8 cellular contexts compared by ENCODE assay signal in the genomic region with DNA sequence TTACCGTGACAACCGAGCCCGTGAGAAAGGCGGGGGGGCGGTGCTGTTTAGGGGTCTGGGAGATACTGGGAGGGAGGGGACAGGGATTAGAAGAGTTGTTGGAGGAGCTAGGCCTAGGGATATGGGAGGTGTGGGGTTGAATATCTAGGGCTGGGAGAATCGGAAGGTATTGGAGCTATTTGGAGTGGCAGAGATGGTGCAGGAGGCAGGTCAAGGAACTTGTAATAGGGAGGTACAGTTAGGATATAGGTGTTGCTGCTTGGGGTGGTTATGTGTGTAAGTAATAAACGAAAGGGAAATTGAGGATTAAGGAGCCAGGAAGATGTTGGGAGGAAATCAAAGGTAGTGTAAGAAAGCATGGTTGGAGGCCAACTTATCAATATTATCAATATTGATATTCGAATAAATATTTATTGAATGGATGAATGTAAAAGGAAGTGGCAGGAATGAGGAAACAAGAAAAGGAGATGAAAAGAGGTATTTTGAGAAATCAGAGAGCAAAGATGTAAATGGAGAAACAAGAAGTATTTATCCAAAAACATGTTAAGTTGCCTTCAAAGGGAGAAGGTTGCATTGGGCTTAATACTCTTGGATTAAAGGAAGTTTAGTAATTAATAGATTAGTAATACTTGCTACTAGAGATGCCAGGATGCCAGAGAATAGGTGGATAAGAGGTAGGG. TPM values are rescaled to one million over a fixed set of nuclear protein-coding genes. Genes with fewer than 3 reads are reported as not detected.
A peak's percentile ranks its signal among the peaks of the same experiment; 100 is the strongest.
DNase-seq lines count a peak whose midpoint lies in the region; ATAC-seq, FAIRE-seq and TF ChIP-seq lines count a peak whose summit lies in the region.

No MANE protein-coding gene starts in this region.

- H3K79me2 ChIP-seq in keratinocyte (ENCODE audit: control insufficient read depth, insufficient read depth, low read length), result peaks cover 24% of the 10 kb centered on the region

- no peak for ATAC-seq in activated naive CD8-positive, alpha-beta T cell treated with anti-CD3 and anti-CD28 coated beads, Interleukin-2, amount 50 U/mL, for 24 hours
- no peak for ATAC-seq in thoracic aorta (ENCODE audit: insufficient number of reproducible peaks, low FRiP score, low read depth)
- no peak for ATAC-seq in GM19328 (IDR thresholded peaks at IDR 0.05; ENCODE audit: unreplicated experiment)

- dilution Hi-C loops in keratinocyte (cut with MboI; ENCODE audit: extremely low pct_ligation_motif_present, low sequenced_read_pairs), result no loop called here

- peak overlapping the region; percentile 99 for H3K27ac Mint-ChIP-seq in activated CD4-positive, alpha-beta T cell treated with anti-CD3 and anti-CD28 coated beads, Interleukin-2, amount 10 ng/mL, durations not matched to agents 24 days and 14 days
- H3K27ac Mint-ChIP-seq in activated naive CD8-positive, alpha-beta T cell treated with anti-CD3 and anti-CD28 coated beads, Interleukin-2, amount 50 U/mL, for 24 hours, result peak overlapping the region; percentile 94

- TF ChIP-seq CTCF in keratinocyte (optimal IDR thresholded peaks at IDR 0.05 in 1 of 3, IDR thresholded peaks at IDR 0.05 in 1 of 3, conservative IDR thresholded peaks at IDR 0.05 in 1 of 3; ENCODE audit: extremely low read depth in 1 of 3, insufficient read depth in 2 of 3, low read length in 3 of 3), result no peak
- TF ChIP-seq CTCF in thoracic aorta (IDR thresholded peaks at IDR 0.05), result no peak

- H3K4me2 ChIP-seq in keratinocyte (ENCODE audit: control insufficient read depth, extremely low read depth, insufficient read depth, low read depth, low read length), result peak overlapping the region; percentile 100

- peak overlapping the region; percentile 95 for H3K27ac ChIP-seq in keratinocyte (ENCODE audit: control insufficient read depth, insufficient read depth, low read length)
- H3K27ac ChIP-seq in thoracic aorta, result peak overlapping the region; percentile 71 to 89

- no peaks in the 10 kb centered on the region for H3K9me3 ChIP-seq in keratinocyte (ENCODE audit: control insufficient read depth, low read depth, low read length)
- H3K9me3 ChIP-seq in thoracic aorta, result no peaks in the 10 kb centered on the region

- no peak for DNase-seq in activated CD4-positive, alpha-beta T cell treated with anti-CD3 and anti-CD28 coated beads, Interleukin-2, amount 10 ng/mL, durations not matched to agents 24 days and 14 days
- DNase-seq in activated CD4-positive, alpha-beta T cell treated with anti-CD3 and anti-CD28 coated beads for 48 hours, result no peak
- DNase-seq in activated naive CD8-positive, alpha-beta T cell treated with anti-CD3 and anti-CD28 coated beads, Interleukin-2, amount 50 U/mL, for 24 hours, result no peak
- DNase-seq in keratinocyte (ENCODE audit: low read depth, low spot score), result no peak
- DNase-seq in thoracic aorta (ENCODE audit: low spot score), result peak; percentile 68
- no peak for DNase-seq in EL
- no peak for DNase-seq in NK-92 (lab: John Stamatoyannopoulos, UW; ENCODE audit: unreplicated experiment)

- H3K36me3 ChIP-seq in keratinocyte (ENCODE audit: control insufficient read depth in 2 of 2, extremely low read depth in 1 of 2, insufficient read depth in 2 of 2, low read length in 2 of 2) (peaks cover 6 to 9% of the 10 kb centered on the region in 2 experiments), thoracic aorta (peaks cover 19% of the 10 kb centered on the region)

- H3K27me3 ChIP-seq in keratinocyte (ENCODE audit: control insufficient read depth, extremely low read depth, insufficient read depth, low read length) (no peaks in the 10 kb centered on the region), thoracic aorta (replicated peaks; ENCODE audit: insufficient read depth) (no peaks in the 10 kb centered on the region)

- peaks cover 45% of the 10 kb centered on the region for H3K4me1 Mint-ChIP-seq in activated CD4-positive, alpha-beta T cell treated with anti-CD3 and anti-CD28 coated beads, Interleukin-2, amount 10 ng/mL, durations not matched to agents 24 days and 14 days
- H3K4me1 Mint-ChIP-seq in activated naive CD8-positive, alpha-beta T cell treated with anti-CD3 and anti-CD28 coated beads, Interleukin-2, amount 50 U/mL, for 24 hours, result peaks cover 51% of the 10 kb centered on the region

- no peaks in the 10 kb centered on the region for H3K9me3 Mint-ChIP-seq in activated CD4-positive, alpha-beta T cell treated with anti-CD3 and anti-CD28 coated beads, Interleukin-2, amount 10 ng/mL, durations not matched to agents 24 days and 14 days
- H3K9me3 Mint-ChIP-seq in activated naive CD8-positive, alpha-beta T cell treated with anti-CD3 and anti-CD28 coated beads, Interleukin-2, amount 50 U/mL, for 24 hours, result peaks cover 7% of the 10 kb centered on the region

- H3K9ac ChIP-seq in keratinocyte (ENCODE audit: control insufficient read depth, extremely low read depth, insufficient read depth, low read length), result peak overlapping the region; percentile 93

- peaks cover 63% of the 10 kb centered on the region for H3K36me3 Mint-ChIP-seq in activated CD4-positive, alpha-beta T cell treated with anti-CD3 and anti-CD28 coated beads, Interleukin-2, amount 10 ng/mL, durations not matched to agents 24 days and 14 days (ENCODE audit: low read depth)
- peaks cover 47% of the 10 kb centered on the region for H3K36me3 Mint-ChIP-seq in activated naive CD8-positive, alpha-beta T cell treated with anti-CD3 and anti-CD28 coated beads, Interleukin-2, amount 50 U/mL, for 24 hours (ENCODE audit: low read depth)

- peaks cover 24% of the 10 kb centered on the region for H3K27me3 Mint-ChIP-seq in activated CD4-positive, alpha-beta T cell treated with anti-CD3 and anti-CD28 coated beads, Interleukin-2, amount 10 ng/mL, durations not matched to agents 24 days and 14 days
- H3K27me3 Mint-ChIP-seq in activated naive CD8-positive, alpha-beta T cell treated with anti-CD3 and anti-CD28 coated beads, Interleukin-2, amount 50 U/mL, for 24 hours, result peaks cover 21% of the 10 kb centered on the region

- H3K4me1 ChIP-seq in keratinocyte (ENCODE audit: control insufficient read depth, extremely low read depth, insufficient read depth, low read length), result peaks cover 21% of the 10 kb centered on the region
- H3K4me1 ChIP-seq in thoracic aorta (ENCODE audit: control insufficient read depth in 1 of 2, low read depth in 2 of 2), result peaks cover 6 to 26% of the 10 kb centered on the region in 2 donors

- H3K9me1 ChIP-seq in keratinocyte (ENCODE audit: control insufficient read depth, extremely low read depth, insufficient read depth, low read length), result no peaks in the 10 kb centered on the region

- intact Hi-C loops in activated CD4-positive, alpha-beta T cell treated with anti-CD3 and anti-CD28 coated beads, Interleukin-2, amount 10 ng/mL, durations not matched to agents 24 days and 14 days (cut with micrococcal nuclease), result loop anchor here (1.0 to 10.0 kb wide), 7 partner anchors 35 to 547 kb away; a partner anchor contains a TSS

- no peak for FAIRE-seq in keratinocyte (lab: Jason Lieb, UNC)

- H4K20me1 ChIP-seq in keratinocyte (ENCODE audit: control insufficient read depth, extremely low read depth, insufficient read depth, low read length), result no peaks in the 10 kb centered on the region

- peak overlapping the region; percentile 93 for H3K4me3 Mint-ChIP-seq in activated CD4-positive, alpha-beta T cell treated with anti-CD3 and anti-CD28 coated beads, Interleukin-2, amount 10 ng/mL, durations not matched to agents 24 days and 14 days
- H3K4me3 Mint-ChIP-seq in activated naive CD8-positive, alpha-beta T cell treated with anti-CD3 and anti-CD28 coated beads, Interleukin-2, amount 50 U/mL, for 24 hours, result peak overlapping the region; percentile 95

- H3K4me3 ChIP-seq in keratinocyte (ENCODE audit: control insufficient read depth in 2 of 3, extremely low read depth in 1 of 3, insufficient read depth in 2 of 3, low read depth in 1 of 3, low read length in 3 of 3) (peak overlapping the region; percentile 84 to 98 (median 97)), thoracic aorta (peak overlapping the region; percentile 83)

- peak overlapping the region; percentile 99 for H2AFZ ChIP-seq in keratinocyte (ENCODE audit: control insufficient read depth, low read length)

RNA-seq across cellular contexts. Expression of a gene that starts 0.6 kb away (rescaled TPM):
- 60.9 and 61.1 TPM in 2 replicates for total RNA-seq in activated CD4-positive, alpha-beta T cell treated with anti-CD3 and anti-CD28 coated beads, Interleukin-2, amount 10 ng/mL, durations not matched to agents 24 days and 14 days
- 51.5 to 58.0 TPM (median 54.9 TPM) in 3 replicates for polyA plus RNA-seq in keratinocyte
- 16.2 TPM for polyA plus RNA-seq in keratinocyte (2011; ENCODE audit: low read depth)
- 49.3 and 77.1 TPM in 2 replicates for polyA plus RNA-seq in keratinocyte (2011; cell fraction: cytosol; rRNA removed)
- polyA plus RNA-seq in keratinocyte (2011; cell fraction: nucleus; rRNA removed), result 30.4 and 30.8 TPM in 2 replicates
- 36.9 and 42.5 TPM in 2 replicates for polyA plus RNA-seq in keratinocyte (2012; ENCODE audit: low replicate concordance)
- polyA minus RNA-seq in keratinocyte, result 30.0 to 39.5 TPM (median 37.5 TPM) in 3 replicates
- polyA minus RNA-seq in keratinocyte (2011; cell fraction: cytosol; rRNA and poly(A)+ RNA removed), result 26.7 TPM
- polyA minus RNA-seq in keratinocyte (2011; cell fraction: nucleus; rRNA and poly(A)+ RNA removed), result 4.2 and 9.7 TPM in 2 replicates
- 10 to 100 TPM; 25.2 to 45.5 TPM for total RNA-seq in thoracic aorta

RNA-seq across cellular contexts. Expression of a gene that starts 6.5 kb away (rescaled TPM):
- total RNA-seq in activated CD4-positive, alpha-beta T cell treated with anti-CD3 and anti-CD28 coated beads, Interleukin-2, amount 10 ng/mL, durations not matched to agents 24 days and 14 days, result 85.6 and 87.0 TPM in 2 replicates
- 27.9 to 28.8 TPM (median 28.7 TPM) in 3 replicates for polyA plus RNA-seq in keratinocyte
- polyA plus RNA-seq in keratinocyte (2011; ENCODE audit: low read depth), result 13.7 TPM
- polyA plus RNA-seq in keratinocyte (2011; cell fraction: cytosol; rRNA removed), result 20.3 and 21.4 TPM in 2 replicates
- 18.0 and 19.3 TPM in 2 replicates for polyA plus RNA-seq in keratinocyte (2011; cell fraction: nucleus; rRNA removed)
- polyA plus RNA-seq in keratinocyte (2012; ENCODE audit: low replicate concordance), result 28.2 and 36.9 TPM in 2 replicates
- 12.7 to 21.2 TPM (median 15.1 TPM) in 3 replicates for polyA minus RNA-seq in keratinocyte
- polyA minus RNA-seq in keratinocyte (2011; cell fraction: cytosol; rRNA and poly(A)+ RNA removed), result 8.4 TPM
- 2.8 and 3.4 TPM in 2 replicates for polyA minus RNA-seq in keratinocyte (2011; cell fraction: nucleus; rRNA and poly(A)+ RNA removed)
- total RNA-seq in thoracic aorta, result 10 to 100 TPM; 11.2 to 19.1 TPM

RNA-seq across cellular contexts. Expression of a gene that starts 8.0 kb away (rescaled TPM):
- total RNA-seq in activated CD4-positive, alpha-beta T cell treated with anti-CD3 and anti-CD28 coated beads, Interleukin-2, amount 10 ng/mL, durations not matched to agents 24 days and 14 days, result not detected in 2 replicates
- 2.8 to 4.4 TPM (median 4.2 TPM) in 3 replicates for polyA plus RNA-seq in keratinocyte
- 18.5 TPM for polyA plus RNA-seq in keratinocyte (2011; ENCODE audit: low read depth)
- polyA plus RNA-seq in keratinocyte (2011; cell fraction: cytosol; rRNA removed), result 2.7 and 3.5 TPM in 2 replicates
- polyA plus RNA-seq in keratinocyte (2011; cell fraction: nucleus; rRNA removed), result 5.8 and 5.9 TPM in 2 replicates
- polyA plus RNA-seq in keratinocyte (2012; ENCODE audit: low replicate concordance), result 2.6 and 132 TPM in 2 replicates
- polyA minus RNA-seq in keratinocyte, result 0.93 to 2.5 TPM (median 1.8 TPM) in 3 replicates
- 4.2 TPM for polyA minus RNA-seq in keratinocyte (2011; cell fraction: cytosol; rRNA and poly(A)+ RNA removed)
- 1.8 and 3.2 TPM in 2 replicates for polyA minus RNA-seq in keratinocyte (2011; cell fraction: nucleus; rRNA and poly(A)+ RNA removed)
- not detected for total RNA-seq in thoracic aorta

RNA-seq across cellular contexts. Expression of a gene that starts 45.3 kb away (rescaled TPM):
- 0.09 TPM in 1 of 2 replicates, not detected in the other for total RNA-seq in activated CD4-positive, alpha-beta T cell treated with anti-CD3 and anti-CD28 coated beads, Interleukin-2, amount 10 ng/mL, durations not matched to agents 24 days and 14 days
- polyA plus RNA-seq in keratinocyte, result 0.06 TPM in 1 of 3 replicates, not detected in the others
- polyA plus RNA-seq in keratinocyte (2011; ENCODE audit: low read depth), result not detected
- 0.05 TPM in 2 replicates for polyA plus RNA-seq in keratinocyte (2011; cell fraction: cytosol; rRNA removed)
- 0.08 TPM in 1 of 2 replicates, not detected in the other for polyA plus RNA-seq in keratinocyte (2011; cell fraction: nucleus; rRNA removed)
- polyA plus RNA-seq in keratinocyte (2012; ENCODE audit: low replicate concordance), result 0.18 and 2.5 TPM in 2 replicates
- not detected in 3 replicates for polyA minus RNA-seq in keratinocyte
- polyA minus RNA-seq in keratinocyte (2011; cell fraction: cytosol; rRNA and poly(A)+ RNA removed), result not detected
- not detected in 2 replicates for polyA minus RNA-seq in keratinocyte (2011; cell fraction: nucleus; rRNA and poly(A)+ RNA removed)
- total RNA-seq in thoracic aorta, result 1 to 10 TPM in 1 of 2 donors, not detected in 1; 2.0 TPM
